ENCODE assay signal across 8 cellular contexts in genomic region chr19:18328340-18329034, GRCh38. TPM values are rescaled to one million over a fixed set of nuclear protein-coding genes. Genes with fewer than 3 reads are reported as not detected.
DNase-seq lines count a peak whose midpoint lies in the region; ATAC-seq, FAIRE-seq and TF ChIP-seq lines count a peak whose summit lies in the region.

No MANE protein-coding gene starts in this region.

- DNase-seq in EH (ENCODE audit: low read depth) = peak; percentile 98
- peak; percentile 97 for DNase-seq in H54 (ENCODE audit: insufficient read length, low spot score)
- peak; percentile 91 for DNase-seq in RWPE2 (ENCODE audit: low spot score)
- DNase-seq in activated effector memory CD4-positive, alpha-beta T cell treated with anti-CD3 and anti-CD28 coated beads, Interleukin-2, amount 50 U/mL, for 16 hours = peak; percentile 93
- peak; percentile 95 to 98 for DNase-seq in foreskin fibroblast
- DNase-seq in neural progenitor cell (ENCODE audit: low spot score) = peak; percentile 97
- DNase-seq in stromal cell of bone marrow (ENCODE audit: low read depth) = peak; percentile 99

- H3K27ac Mint-ChIP-seq in neural progenitor cell = peak overlapping the region; percentile 97

- H3K4me3 Mint-ChIP-seq in neural progenitor cell = peak overlapping the region; percentile 86

- no peaks in the 10 kb centered on the region for H3K9me2 ChIP-seq in Loucy (replicated peaks; ENCODE audit: low read depth, low read length)

- H3F3A ChIP-seq in Loucy (ENCODE audit: low read depth) (peaks cover 3% of the 10 kb centered on the region), neural progenitor cell (ENCODE audit: low read depth) (peaks cover 24% of the 10 kb centered on the region)

- H3K79me2 ChIP-seq in Loucy (ENCODE audit: insufficient read depth, low read length) (no peaks in the 10 kb centered on the region), neural progenitor cell (ENCODE audit: low read depth) (no peaks in the 10 kb centered on the region)

- ATAC-seq in RWPE2 (ENCODE audit: low read depth) = peak; percentile 100

- H3K4me1 ChIP-seq in Loucy (ENCODE audit: insufficient read depth, low read length, poor library complexity, severe bottlenecking) (peaks cover 16% of the 10 kb centered on the region), RWPE2 (ENCODE audit: insufficient read depth, poor library complexity, severe bottlenecking) (no peaks in the 10 kb centered on the region), neural progenitor cell (peaks cover 7% of the 10 kb centered on the region)

- no peaks in the 10 kb centered on the region for H4K20me1 ChIP-seq in Loucy (ENCODE audit: insufficient read depth, low read length, poor library complexity, severe bottlenecking)
- H4K20me1 ChIP-seq in neural progenitor cell (ENCODE audit: low read depth) = no peaks in the 10 kb centered on the region

- no peaks in the 10 kb centered on the region for H3K36me3 ChIP-seq in Loucy (ENCODE audit: insufficient read depth, low read length)
- no peaks in the 10 kb centered on the region for H3K36me3 ChIP-seq in RWPE2 (ENCODE audit: low read depth)
- H3K36me3 ChIP-seq in neural progenitor cell = no peaks in the 10 kb centered on the region

- H3K27ac ChIP-seq in RWPE2 (ENCODE audit: poor library complexity, severe bottlenecking) (peak overlapping the region; percentile 28), neural progenitor cell (no peak overlapping the region)

- peak overlapping the region; percentile 69 for H2AFZ ChIP-seq in Loucy (ENCODE audit: low read length)
- peak overlapping the region; percentile 69 for H2AFZ ChIP-seq in neural progenitor cell (replicated peaks)

- no peaks in the 10 kb centered on the region for H3K36me3 Mint-ChIP-seq in neural progenitor cell

- H3K9me3 Mint-ChIP-seq in neural progenitor cell = no peaks in the 10 kb centered on the region

- H3K4me2 ChIP-seq in Loucy (ENCODE audit: low read depth, low read length, poor library complexity, severe bottlenecking) (peak overlapping the region; percentile 76), neural progenitor cell (peak overlapping the region; percentile 79)

- H3K9ac ChIP-seq in Loucy (ENCODE audit: low read depth, low read length, poor library complexity, severe bottlenecking) (peak overlapping the region; percentile 73), neural progenitor cell (no peak overlapping the region)

- H3K4me1 Mint-ChIP-seq in neural progenitor cell = peaks cover 21% of the 10 kb centered on the region

- H3K27me3 ChIP-seq in Loucy (ENCODE audit: insufficient read depth, low read length, poor library complexity, severe bottlenecking) = no peaks in the 10 kb centered on the region
- no peaks in the 10 kb centered on the region for H3K27me3 ChIP-seq in RWPE2 (ENCODE audit: insufficient read depth, poor library complexity, severe bottlenecking)
- no peaks in the 10 kb centered on the region for H3K27me3 ChIP-seq in neural progenitor cell

- peak; percentile 24; the same call in 1 of the 2 replicates for TF ChIP-seq POLR2A in H54 (IDR thresholded peaks at IDR 0.05; ENCODE audit: low read depth, low read length)

- FAIRE-seq in H54 (lab: Jason Lieb, UNC) = peak; percentile 90

- H3K4me3 ChIP-seq in Loucy (ENCODE audit: low read length, poor library complexity, severe bottlenecking) = peak overlapping the region; percentile 67
- peak overlapping the region; percentile 20 for H3K4me3 ChIP-seq in RWPE2 (ENCODE audit: severe bottlenecking)
- peak overlapping the region; percentile 35 to 54 for H3K4me3 ChIP-seq in foreskin fibroblast (ENCODE audit: low read depth in 1 of 2, low read length in 2 of 2)
- H3K4me3 ChIP-seq in neural progenitor cell = peak overlapping the region; percentile 46

- H3K27me3 Mint-ChIP-seq in neural progenitor cell (ENCODE audit: insufficient read depth, low read depth) = peaks cover 2% of the 10 kb centered on the region

- no peaks in the 10 kb centered on the region for H3K9me3 ChIP-seq in Loucy (ENCODE audit: insufficient read depth, low read depth, low read length)
- H3K9me3 ChIP-seq in RWPE2 (ENCODE audit: severe bottlenecking) = no peaks in the 10 kb centered on the region
- H3K9me3 ChIP-seq in neural progenitor cell (ENCODE audit: low read depth) = no peaks in the 10 kb centered on the region

- peak; percentile 94 for TF ChIP-seq CTCF in Loucy (conservative IDR thresholded peaks at IDR 0.05; ENCODE audit: low read length)
- peak; percentile 91 for TF ChIP-seq CTCF in RWPE2 (IDR thresholded peaks at IDR 0.05; ENCODE audit: poor library complexity, severe bottlenecking)
- peak; percentile 94 for TF ChIP-seq CTCF in foreskin fibroblast (IDR thresholded peaks at IDR 0.05; ENCODE audit: low read depth, low read length)
- peak; percentile 81 for TF ChIP-seq CTCF in neural progenitor cell (IDR thresholded peaks at IDR 0.05)

RNA-seq across cellular contexts. Expression of gene LSM4, which starts 5.6 kb away (rescaled TPM):
- 440 and 768 TPM in 2 replicates for total RNA-seq in neural progenitor cell (ENCODE audit: low replicate concordance)

RNA-seq across cellular contexts. Expression of gene PGPEP1, which starts 11.9 kb away (rescaled TPM):
- 2.1 and 5.7 TPM in 2 replicates for total RNA-seq in neural progenitor cell (ENCODE audit: low replicate concordance)

RNA-seq across cellular contexts. Expression of gene JUND, which starts 47.1 kb away (rescaled TPM):
- total RNA-seq in neural progenitor cell (ENCODE audit: low replicate concordance) = 51.7 and 107 TPM in 2 replicates

RNA-seq across cellular contexts. Expression of gene IQCN, which starts 54.2 kb away (rescaled TPM):
- 0.11 and 1.4 TPM in 2 replicates for total RNA-seq in neural progenitor cell (ENCODE audit: low replicate concordance)

RNA-seq across cellular contexts. Expression of gene GDF15, which starts 57.5 kb away (rescaled TPM):
- total RNA-seq in neural progenitor cell (ENCODE audit: low replicate concordance) = 0.19 and 2.5 TPM in 2 replicates
